Comparison of ENCODE assay signal across 20 cellular contexts in genomic region chr15:66746231-66746605, GRCh38. TPM values are rescaled to one million over a fixed set of nuclear protein-coding genes. Genes with fewer than 3 reads are reported as not detected.
DNase-seq lines count a peak whose midpoint lies in the region; ATAC-seq, FAIRE-seq and TF ChIP-seq lines count a peak whose summit lies in the region.
"Had no signal": no experiment of that assay in that cellular context is flagged by ENCODE, and none has a peak within 500 bp of the region (broad histone marks: within the 10 kb centered on the region; RNA-seq: fewer than 3 reads in every experiment).

No MANE protein-coding gene starts in this region.

- H3K4me2 ChIP-seq in H1 (ENCODE audit: insufficient read depth in 1 of 2, low read depth in 2 of 2, low read length in 2 of 2), result 0 out of 4 replicates have a peak overlapping the region, but pooled peaks of 1 of the 2 experiments have one; percentile 1

- intact Hi-C loops in left ventricle myocardium superior (cut with micrococcal nuclease), result no loop called here
- intact Hi-C loops in uterus (cut with DNase I; ENCODE audit: low total_unique reads), result no loop called here
- intact Hi-C loops in upper lobe of right lung (cut with DNase I), result no loop called here

- CTCF ChIA-PET in H1 (lab: Charles Lee; ENCODE audit: partially characterized antibody), result interaction anchor here (0.6 to 2.0 kb wide), 11 partner anchors 9 to 127 kb away, joined by 3 to 8 read pairs (median 3); no protein-coding TSS in a partner anchor

- no peak for FAIRE-seq in H1 (lab: Jason Lieb, UNC)

- H3K79me1 ChIP-seq in H1 (ENCODE audit: low read depth, low read length), result no peaks in the 10 kb centered on the region

- POLR2A ChIA-PET in H1 (lab: Charles Lee; ENCODE audit: partially characterized antibody), result interaction anchor here (1.0 kb wide), 2 partner anchors 10 to 16 kb away, joined by 3 read pairs; no protein-coding TSS in a partner anchor

- H4K5ac ChIP-seq in H1 (ENCODE audit: insufficient read length, low read depth, low read length), result peak overlapping the region; percentile 16

- H2BK15ac ChIP-seq in H1 (ENCODE audit: low read length), result no peak overlapping the region; the same call in 1 of the 2 replicates

- H2BK20ac ChIP-seq in H1 (ENCODE audit: low read length), result no peak overlapping the region

- H3K4me1 ChIP-seq in cardiac muscle cell (ENCODE audit: low read depth) (peaks cover 46% of the 10 kb centered on the region), H1 (replicated peaks in 1 of 4; ENCODE audit: control insufficient read depth in 3 of 4, insufficient read depth in 4 of 4, low read length in 3 of 4) (peaks cover 10 to 50% (median 17%) of the 10 kb centered on the region in 4 experiments), mesodermal cell (ENCODE audit: control insufficient read depth, insufficient read depth, low read length, poor library complexity, severe bottlenecking) (peaks cover 70% of the 10 kb centered on the region), uterus (peaks cover 5 to 7% of the 10 kb centered on the region in 2 donors), upper lobe of right lung (peaks cover 68% of the 10 kb centered on the region)

- peak overlapping the region; percentile 92; the same call in 1 of the 2 replicates for H2BK12ac ChIP-seq in H1 (ENCODE audit: low read depth, low read length)

- TF ChIP-seq CTCF in cardiac muscle cell (IDR thresholded peaks at IDR 0.05; ENCODE audit: low read depth, low read length) (no peak), H1 (IDR thresholded peaks at IDR 0.05; ENCODE audit: control extremely low read depth in 1 of 3, insufficient read depth in 1 of 3, low read depth in 1 of 3, low read length in 3 of 3) (no peak), uterus (IDR thresholded peaks at IDR 0.05) (no peak), upper lobe of right lung (IDR thresholded peaks at IDR 0.05) (no peak)

- no peak for ATAC-seq in left ventricle myocardium superior
- ATAC-seq in upper lobe of right lung, result no peak
- ATAC-seq: activated CD4-positive, CD25-positive, alpha-beta regulatory T cell treated with anti-CD3 and anti-CD28 coated beads, Interleukin-2, amount 50 U/mL, for 24 hours; activated CD8-positive, alpha-beta memory T cell treated with anti-CD3 and anti-CD28 coated beads, Interleukin-2, amount 10 ng/mL, durations not matched to agents 7 days and 5 days; CD8-positive, alpha-beta T cell had no signal

- H3K36me3 ChIP-seq in cardiac muscle cell, result peaks cover 15% of the 10 kb centered on the region
- no peaks in the 10 kb centered on the region for H3K36me3 ChIP-seq in H1 (ENCODE audit: control insufficient read depth in 2 of 4, insufficient read depth in 4 of 4, low read length in 3 of 4)
- H3K36me3 ChIP-seq in mesodermal cell (ENCODE audit: control insufficient read depth, insufficient read depth, low read length), result peaks cover 98% of the 10 kb centered on the region
- no peaks in the 10 kb centered on the region for H3K36me3 ChIP-seq in uterus
- H3K36me3 ChIP-seq in upper lobe of right lung, result no peaks in the 10 kb centered on the region
- H3K36me3 ChIP-seq: esophagus muscularis mucosa, prostate gland had no signal

- H3K56ac ChIP-seq in H1 (replicated peaks; ENCODE audit: insufficient read length, low read depth, low read length), result no peak overlapping the region

- H3K4me3 ChIP-seq in cardiac muscle cell (no peak overlapping the region), H1 (ENCODE audit: extremely low read depth in 1 of 4, insufficient read depth in 2 of 4, low read depth in 3 of 4, low read length in 4 of 4) (no peak overlapping the region), mesodermal cell (ENCODE audit: extremely low read depth, insufficient read depth, low read length, poor library complexity, severe bottlenecking) (no peak overlapping the region), uterus (no peak overlapping the region), upper lobe of right lung (no peak overlapping the region)
- H3K4me3 ChIP-seq: esophagus muscularis mucosa, prostate gland had no signal

- H3K9ac ChIP-seq in H1 (replicated peaks in 1 of 4; ENCODE audit: extremely low read depth in 1 of 4, low read depth in 3 of 4, low read length in 3 of 4), result no peak overlapping the region

- no peaks in the 10 kb centered on the region for H3K27me3 ChIP-seq in cardiac muscle cell
- H3K27me3 ChIP-seq in H1 (replicated peaks in 1 of 4; ENCODE audit: control insufficient read depth in 3 of 4, extremely low read depth in 1 of 4, insufficient read depth in 3 of 4, low read length in 3 of 4), result no peaks in the 10 kb centered on the region; a peak in 1 of 7 replicates
- H3K27me3 ChIP-seq in uterus, result no peaks in the 10 kb centered on the region
- H3K27me3 ChIP-seq in upper lobe of right lung, result no peaks in the 10 kb centered on the region
- H3K27me3 ChIP-seq: esophagus muscularis mucosa had no signal

- H3K27ac ChIP-seq in cardiac muscle cell, result peak overlapping the region; percentile 73
- no peak overlapping the region for H3K27ac ChIP-seq in H1 (ENCODE audit: low read depth, low read length)
- peak overlapping the region; percentile 30 for H3K27ac ChIP-seq in mesodermal cell (ENCODE audit: low read depth, low read length, severe bottlenecking)
- H3K27ac ChIP-seq in uterus, result peak overlapping the region; percentile 61 to 70
- H3K27ac ChIP-seq in upper lobe of right lung, result no peak overlapping the region
- H3K27ac ChIP-seq: esophagus muscularis mucosa, prostate gland, RWPE1 had no signal

- no peak for TF ChIP-seq RAD21 in H1 (IDR thresholded peaks at IDR 0.05 in 1 of 2, conservative IDR thresholded peaks at IDR 0.05 in 1 of 2; ENCODE audit: low read depth in 2 of 2, low read length in 2 of 2)

- H3K14ac ChIP-seq in H1 (ENCODE audit: insufficient read length), result no peak overlapping the region

- H4K91ac ChIP-seq in H1 (replicated peaks; ENCODE audit: insufficient read length, low read length), result peak overlapping the region; percentile 84

- no peak overlapping the region; the same call in 1 of the 2 replicates for H4K8ac ChIP-seq in H1 (ENCODE audit: extremely low read depth, insufficient read depth, low read length)

- peak overlapping the region; percentile 64; the same call in 1 of the 2 replicates for H3K18ac ChIP-seq in H1 (ENCODE audit: extremely low read depth, low read length)

- WGBS in H1 (ENCODE audit: extremely low coverage in 1 of 2, insufficient coverage in 1 of 2, insufficient read length in 1 of 2, insufficient replicate concordance in 2 of 2, low coverage in 1 of 2, low lambda C conversion rate in 2 of 2, missing lambda C conversion rate in 1 of 2), 2 experiments, result 74% methylated on average over 5 of the region's 5 CpGs; no CpG with 5 or more reads in 1 of the 2 experiments
- 90 to 100% methylated on average over 1 to 2 of the region's 5 CpGs for WGBS in mesodermal cell (ENCODE audit: insufficient coverage in 2 of 2), 2 experiments

- peak overlapping the region; percentile 85; the same call in 1 of the 2 replicates for H2BK5ac ChIP-seq in H1 (ENCODE audit: low read depth, low read length)

- TF ChIP-seq EP300 in H1 (IDR thresholded peaks at IDR 0.05; ENCODE audit: borderline replicate concordance in 1 of 2, low read depth in 2 of 2, low read length in 2 of 2), result no peak

- H3K23ac ChIP-seq in H1 (ENCODE audit: insufficient read length), result no peak overlapping the region

- no peaks in the 10 kb centered on the region for H3K9me3 ChIP-seq in cardiac muscle cell (ENCODE audit: low read depth)
- no peaks in the 10 kb centered on the region for H3K9me3 ChIP-seq in H1 (ENCODE audit: insufficient read depth in 2 of 2, low read depth in 1 of 2, low read length in 1 of 2)
- no peaks in the 10 kb centered on the region for H3K9me3 ChIP-seq in mesodermal cell (ENCODE audit: control insufficient read depth, low read length)
- H3K9me3 ChIP-seq in uterus, result no peaks in the 10 kb centered on the region
- H3K9me3 ChIP-seq in upper lobe of right lung, result no peaks in the 10 kb centered on the region
- H3K9me3 ChIP-seq: esophagus muscularis mucosa, prostate gland had no signal

- H3K79me2 ChIP-seq in H1 (ENCODE audit: control insufficient read depth in 1 of 2, insufficient read depth in 2 of 2, low read length in 2 of 2), result no peaks in the 10 kb centered on the region

- H2BK120ac ChIP-seq in H1 (replicated peaks; ENCODE audit: low read depth, low read length), result no peak overlapping the region

- H3K4ac ChIP-seq in H1 (replicated peaks; ENCODE audit: insufficient read length, low read depth, low read length), result no peak overlapping the region

- H3K23me2 ChIP-seq in H1 (ENCODE audit: low read depth, low read length), result no peaks in the 10 kb centered on the region; the same call in 1 of the 2 replicates

- H2AK5ac ChIP-seq in H1 (ENCODE audit: low read depth, low read length), result 0 out of 2 replicates have a peak overlapping the region, but pooled peaks have one; percentile 29

- DNase-seq in cardiac muscle cell (ENCODE audit: low read depth in 1 of 2, low spot score in 1 of 2), result no peak
- no peak for DNase-seq in left ventricle myocardium superior
- DNase-seq in H1 (ENCODE audit: low read depth in 1 of 2, low spot score in 2 of 2), result no peak
- no peak for DNase-seq in uterus
- no peak for DNase-seq in NCI-H82 (lab: John Stamatoyannopoulos, UW)
- DNase-seq in NCI-H2196 treated with DMSO at 0.1 percent for 48 hours (lab: John Stamatoyannopoulos, UW; ENCODE audit: unreplicated experiment), result no peak
- DNase-seq in upper lobe of right lung, result no peak
- DNase-seq: activated CD8-positive, alpha-beta memory T cell treated with anti-CD3 and anti-CD28 coated beads, Interleukin-2, amount 10 ng/mL, durations not matched to agents 7 days and 5 days; activated effector memory CD4-positive, alpha-beta T cell treated with Interleukin-2 at 50 U/mL for 16 hours; anterior cingulate cortex; CD8-positive, alpha-beta T cell; MV-4-11; NCI-H2107; stimulated activated CD4-positive, alpha-beta T cell treated with anti-CD3 and anti-CD28 coated beads, Interleukin-15, amount 100 ng/mL, for 24 hours; T-helper 1 cell had no signal

- no peak overlapping the region for H2AFZ ChIP-seq in H1 (ENCODE audit: low read length)

- no peak for TF ChIP-seq POLR2A in H1 (IDR thresholded peaks at IDR 0.05; ENCODE audit: control extremely low read depth in 1 of 2, low read depth in 2 of 2, low read length in 2 of 2)
- TF ChIP-seq POLR2A in uterus (IDR thresholded peaks at IDR 0.05), result no peak

- no peaks in the 10 kb centered on the region for H4K20me1 ChIP-seq in H1 (replicated peaks in 1 of 2; ENCODE audit: control insufficient read depth in 1 of 2, insufficient read depth in 2 of 2, low read length in 2 of 2)

RNA-seq across cellular contexts. Expression of gene SMAD6, which starts 44.2 kb away (rescaled TPM):
- total RNA-seq in cardiac muscle cell, result 232 and 274 TPM in 2 replicates
- 106 and 155 TPM in 2 replicates for polyA plus RNA-seq in cardiac muscle cell
- total RNA-seq in left ventricle myocardium superior, result 14.9 TPM
- 7.0 and 7.6 TPM in 2 replicates for total RNA-seq in H1 (2021; fragmentation: NEBNext Ultra II Directional; extraction: Animal tissue kit (Norgen Biotek cat#: 25700))
- polyA plus RNA-seq in H1 (2011; rRNA removed), result 1.8 and 3.4 TPM in 2 replicates
- polyA plus RNA-seq in H1 (2011; cell fraction: cytosol; rRNA removed), result 2.6 TPM
- polyA plus RNA-seq in H1 (2011; cell fraction: nucleus; rRNA removed), result 11.4 TPM
- polyA plus RNA-seq in H1 (2012, experiment 1 of 2), result 2.9 to 3.9 TPM (median 3.1 TPM) in 4 replicates
- 2.1 TPM for polyA plus RNA-seq in H1 (2012, experiment 2 of 2)
- polyA plus RNA-seq in H1 (2013, experiment 1 of 2), result 1.9 TPM
- 2.1 TPM for polyA plus RNA-seq in H1 (2013, experiment 2 of 2)
- 3.9 and 6.1 TPM in 2 replicates for polyA minus RNA-seq in H1 (2011; rRNA and poly(A)+ RNA removed)
- polyA minus RNA-seq in H1 (2011; cell fraction: cytosol; rRNA and poly(A)+ RNA removed), result 6.3 TPM
- 12.2 TPM for polyA minus RNA-seq in H1 (2011; cell fraction: nucleus; rRNA and poly(A)+ RNA removed)
- 111 TPM for polyA plus RNA-seq in mesodermal cell (2013, experiment 1 of 2)
- polyA plus RNA-seq in mesodermal cell (2013, experiment 2 of 2), result 96.8 TPM
- total RNA-seq in uterus, result 10 to 100 TPM in 3 of 4 donors, 1 to 10 TPM in 1; 9.4 to 30.1 (median 19.1) TPM
- total RNA-seq in upper lobe of right lung, result 167 TPM

Comparison
In these comparisons a context has a peak if more than half of its experiments do, and no peak if none do; other contexts are left out.
1. H3K27ac ChIP-seq: peak in cardiac muscle cell (single experiment), mesodermal cell (single experiment) and uterus (2 of 2); none in H1 (single experiment) and upper lobe of right lung (single experiment).